ENCODE assay signal across 18 cellular contexts in genomic region chr5:175513297-175513696, GRCh38. TPM values are rescaled to one million over a fixed set of nuclear protein-coding genes. Genes with fewer than 3 reads are reported as not detected.
A peak's percentile ranks its signal among the peaks of the same experiment; 100 is the strongest.
DNase-seq lines count a peak whose midpoint lies in the region; ATAC-seq and TF ChIP-seq lines count a peak whose summit lies in the region.
"Had no signal": no experiment of that assay in that cellular context is flagged by ENCODE, and none has a peak within 500 bp of the region (broad histone marks: within the 10 kb centered on the region; RNA-seq: fewer than 3 reads in every experiment).

No MANE protein-coding gene starts in this region.

- no peak for ATAC-seq in CD4-positive, alpha-beta T cell (ENCODE audit: poor library complexity)

- H3K27me3 ChIP-seq in CD4-positive, alpha-beta T cell (ENCODE audit: control insufficient read depth, insufficient read depth, low read length): no peaks in the 10 kb centered on the region

- intact Hi-C loops in activated CD4-positive, alpha-beta memory T cell treated with anti-CD3 and anti-CD28 coated beads for 36 hours (cut with micrococcal nuclease): loop anchor here (10.0 kb wide), 1 partner anchor 872 kb away; the partner anchor contains the start of genes HIGD2A and NOP16
- intact Hi-C loops in CD4-positive, alpha-beta T cell (cut with DNase I, micrococcal nuclease): no loop called here
- intact Hi-C loops in activated T-helper 1 cell treated with anti-CD3 and anti-CD28 coated beads, Interleukin-12 subunit alpha, Interleukin-12 subunit beta, Interleukin-2, Interleukin-4 antibody, amounts not matched to agents 30 ng/mL and 10 ng/mL and 1 ng/mL, durations not matched to agents 14 hours and 24 hours and 36 hours (cut with micrococcal nuclease): no loop called here

- peaks cover 87% of the 10 kb centered on the region for H3K36me3 Mint-ChIP-seq in activated CD4-positive, alpha-beta memory T cell treated with anti-CD3 and anti-CD28 coated beads for 36 hours
- H3K36me3 Mint-ChIP-seq in activated CD4-positive, alpha-beta memory T cell treated with anti-CD3 and anti-CD28 coated beads, Interleukin-2, amount 10 ng/mL, durations not matched to agents 7 days and 5 days (ENCODE audit: low read depth): peaks cover 90% of the 10 kb centered on the region
- peaks cover 100% of the 10 kb centered on the region for H3K36me3 Mint-ChIP-seq in CD4-positive, alpha-beta T cell (ENCODE audit: low read depth)
- H3K36me3 Mint-ChIP-seq in activated T-helper 1 cell treated with anti-CD3 and anti-CD28 coated beads, Interleukin-12 subunit alpha, Interleukin-12 subunit beta, Interleukin-2, Interleukin-4 antibody, amounts not matched to agents 30 ng/mL and 10 ng/mL and 1 ng/mL, durations not matched to agents 14 hours and 24 hours and 36 hours (ENCODE audit: low read depth): peaks cover 85% of the 10 kb centered on the region

- POLR2A ChIA-PET in activated CD4-positive, alpha-beta memory T cell treated with anti-CD3 and anti-CD28 coated beads for 36 hours (lab: Charles Lee): no interaction called here
- POLR2A ChIA-PET in activated CD4-positive, alpha-beta memory T cell treated with anti-CD3 and anti-CD28 coated beads, Interleukin-2, amount 10 ng/mL, durations not matched to agents 7 days and 5 days (lab: Charles Lee): no interaction called here
- POLR2A ChIA-PET in CD4-positive, alpha-beta T cell (lab: Charles Lee): no interaction called here

- CTCF ChIA-PET in activated CD4-positive, alpha-beta memory T cell treated with anti-CD3 and anti-CD28 coated beads for 36 hours (lab: Charles Lee): no interaction called here
- CTCF ChIA-PET in activated CD4-positive, alpha-beta memory T cell treated with anti-CD3 and anti-CD28 coated beads, Interleukin-2, amount 10 ng/mL, durations not matched to agents 7 days and 5 days (lab: Charles Lee): interaction anchor here (1.5 kb wide), 1 partner anchor 49 kb away, joined by 3 read pairs; no protein-coding TSS in a partner anchor
- CTCF ChIA-PET in CD4-positive, alpha-beta T cell (lab: Charles Lee): interaction anchor here (0.6 to 0.7 kb wide), 2 partner anchors 23 to 885 kb away, joined by 3 to 6 read pairs; no protein-coding TSS in a partner anchor

- H3K9me3 Mint-ChIP-seq in activated CD4-positive, alpha-beta memory T cell treated with anti-CD3 and anti-CD28 coated beads for 36 hours: peaks cover 1% of the 10 kb centered on the region
- peaks cover 1% of the 10 kb centered on the region for H3K9me3 Mint-ChIP-seq in activated CD4-positive, alpha-beta memory T cell treated with anti-CD3 and anti-CD28 coated beads, Interleukin-2, amount 10 ng/mL, durations not matched to agents 7 days and 5 days
- peaks cover under 1% of the 10 kb centered on the region for H3K9me3 Mint-ChIP-seq in CD4-positive, alpha-beta T cell
- H3K9me3 Mint-ChIP-seq in activated T-helper 1 cell treated with anti-CD3 and anti-CD28 coated beads, Interleukin-12 subunit alpha, Interleukin-12 subunit beta, Interleukin-2, Interleukin-4 antibody, amounts not matched to agents 30 ng/mL and 10 ng/mL and 1 ng/mL, durations not matched to agents 14 hours and 24 hours and 36 hours: peaks cover 2% of the 10 kb centered on the region

- H3K9me3 ChIP-seq in CD4-positive, alpha-beta T cell (ENCODE audit: control insufficient read depth, low read length): no peaks in the 10 kb centered on the region

- peak overlapping the region; percentile 100 for H3K27ac Mint-ChIP-seq in activated CD4-positive, alpha-beta memory T cell treated with anti-CD3 and anti-CD28 coated beads for 36 hours
- no peak overlapping the region for H3K27ac Mint-ChIP-seq in activated CD4-positive, alpha-beta memory T cell treated with anti-CD3 and anti-CD28 coated beads, Interleukin-2, amount 10 ng/mL, durations not matched to agents 7 days and 5 days
- peak overlapping the region; percentile 33 for H3K27ac Mint-ChIP-seq in CD4-positive, alpha-beta T cell
- peak overlapping the region; percentile 79 for H3K27ac Mint-ChIP-seq in activated T-helper 1 cell treated with anti-CD3 and anti-CD28 coated beads, Interleukin-12 subunit alpha, Interleukin-12 subunit beta, Interleukin-2, Interleukin-4 antibody, amounts not matched to agents 30 ng/mL and 10 ng/mL and 1 ng/mL, durations not matched to agents 14 hours and 24 hours and 36 hours

- peaks cover 56% of the 10 kb centered on the region for H3K4me1 Mint-ChIP-seq in activated CD4-positive, alpha-beta memory T cell treated with anti-CD3 and anti-CD28 coated beads for 36 hours (ENCODE audit: low read depth)
- H3K4me1 Mint-ChIP-seq in activated CD4-positive, alpha-beta memory T cell treated with anti-CD3 and anti-CD28 coated beads, Interleukin-2, amount 10 ng/mL, durations not matched to agents 7 days and 5 days: peaks cover 44% of the 10 kb centered on the region
- H3K4me1 Mint-ChIP-seq in CD4-positive, alpha-beta T cell (ENCODE audit: low read depth): peaks cover 36% of the 10 kb centered on the region
- H3K4me1 Mint-ChIP-seq in activated T-helper 1 cell treated with anti-CD3 and anti-CD28 coated beads, Interleukin-12 subunit alpha, Interleukin-12 subunit beta, Interleukin-2, Interleukin-4 antibody, amounts not matched to agents 30 ng/mL and 10 ng/mL and 1 ng/mL, durations not matched to agents 14 hours and 24 hours and 36 hours (ENCODE audit: low read depth): peaks cover 74% of the 10 kb centered on the region
- H3K4me1 Mint-ChIP-seq: CD14-positive monocyte had no signal

- DNase-seq in activated CD4-positive, alpha-beta memory T cell treated with anti-CD3 and anti-CD28 coated beads for 36 hours: no peak
- no peak for DNase-seq in activated CD4-positive, alpha-beta memory T cell treated with anti-CD3 and anti-CD28 coated beads, Interleukin-2, amount 10 ng/mL, durations not matched to agents 7 days and 5 days
- no peak for DNase-seq in CD4-positive, alpha-beta T cell
- no peak for DNase-seq in activated T-helper 1 cell treated with anti-CD3 and anti-CD28 coated beads, Interleukin-12 subunit alpha, Interleukin-12 subunit beta, Interleukin-2, Interleukin-4 antibody, amounts not matched to agents 30 ng/mL and 10 ng/mL and 1 ng/mL, durations not matched to agents 14 hours and 24 hours and 36 hours (ENCODE audit: low spot score)
- DNase-seq in caudate nucleus (lab: John Stamatoyannopoulos, UW) (peak in 18 of 61 donors; percentile 5 to 71 (median 34)), NCI-H1092 treated with DMSO at 0.1 percent for 48 hours (lab: John Stamatoyannopoulos, UW) (no peak), GM19240 (ENCODE audit: insufficient read length, low spot score) (no peak)
- no peak for DNase-seq in activated CD4-positive, CD25-positive, alpha-beta regulatory T cell (lab: John Stamatoyannopoulos, UW)
- DNase-seq: DMS79, KBM-7, MM.1S, NCI-H1048, NCI-H1436, NCI-H2029, NCI-H226, NCI-H510A treated with DMSO at 0.1 percent for 48 hours, NCI-H748 treated with DMSO at 0.1 percent for 48 hours had no signal

- TF ChIP-seq CTCF in CD4-positive, alpha-beta T cell (IDR thresholded peaks at IDR 0.05): no peak

- H3K27me3 Mint-ChIP-seq in activated CD4-positive, alpha-beta memory T cell treated with anti-CD3 and anti-CD28 coated beads for 36 hours: no peaks in the 10 kb centered on the region
- H3K27me3 Mint-ChIP-seq in activated CD4-positive, alpha-beta memory T cell treated with anti-CD3 and anti-CD28 coated beads, Interleukin-2, amount 10 ng/mL, durations not matched to agents 7 days and 5 days: no peaks in the 10 kb centered on the region
- H3K27me3 Mint-ChIP-seq in CD4-positive, alpha-beta T cell: no peaks in the 10 kb centered on the region
- H3K27me3 Mint-ChIP-seq in activated T-helper 1 cell treated with anti-CD3 and anti-CD28 coated beads, Interleukin-12 subunit alpha, Interleukin-12 subunit beta, Interleukin-2, Interleukin-4 antibody, amounts not matched to agents 30 ng/mL and 10 ng/mL and 1 ng/mL, durations not matched to agents 14 hours and 24 hours and 36 hours (ENCODE audit: insufficient read depth): no peaks in the 10 kb centered on the region

- H3K27ac ChIP-seq in CD4-positive, alpha-beta T cell (ENCODE audit: low read depth, low read length): no peak overlapping the region
- H3K27ac ChIP-seq in caudate nucleus (ENCODE audit: low read depth, low read length): peak overlapping the region; percentile 63

- no peak overlapping the region for H3K4me3 Mint-ChIP-seq in activated CD4-positive, alpha-beta memory T cell treated with anti-CD3 and anti-CD28 coated beads for 36 hours
- no peak overlapping the region for H3K4me3 Mint-ChIP-seq in activated CD4-positive, alpha-beta memory T cell treated with anti-CD3 and anti-CD28 coated beads, Interleukin-2, amount 10 ng/mL, durations not matched to agents 7 days and 5 days
- no peak overlapping the region for H3K4me3 Mint-ChIP-seq in CD4-positive, alpha-beta T cell
- no peak overlapping the region for H3K4me3 Mint-ChIP-seq in activated T-helper 1 cell treated with anti-CD3 and anti-CD28 coated beads, Interleukin-12 subunit alpha, Interleukin-12 subunit beta, Interleukin-2, Interleukin-4 antibody, amounts not matched to agents 30 ng/mL and 10 ng/mL and 1 ng/mL, durations not matched to agents 14 hours and 24 hours and 36 hours
- H3K4me3 Mint-ChIP-seq: CD14-positive monocyte had no signal

RNA-seq across cellular contexts. Expression of gene SFXN1, which starts 34.9 kb away (rescaled TPM):
- total RNA-seq in activated CD4-positive, alpha-beta memory T cell treated with anti-CD3 and anti-CD28 coated beads for 36 hours: 100 to 1,000 TPM; 298 to 300 TPM
- total RNA-seq in activated CD4-positive, alpha-beta memory T cell treated with anti-CD3 and anti-CD28 coated beads, Interleukin-2, amount 10 ng/mL, durations not matched to agents 7 days and 5 days: 100 to 1,000 TPM; 206 to 216 TPM
- total RNA-seq in CD4-positive, alpha-beta T cell: 100 to 1,000 TPM; 133 to 138 TPM
- total RNA-seq in activated T-helper 1 cell treated with anti-CD3 and anti-CD28 coated beads, Interleukin-12 subunit alpha, Interleukin-12 subunit beta, Interleukin-2, Interleukin-4 antibody, amounts not matched to agents 30 ng/mL and 10 ng/mL and 1 ng/mL, durations not matched to agents 14 hours and 24 hours and 36 hours: 394 and 397 TPM in 2 replicates
